Comparison of ENCODE assay signal across 12 cellular contexts in the genomic region with DNA sequence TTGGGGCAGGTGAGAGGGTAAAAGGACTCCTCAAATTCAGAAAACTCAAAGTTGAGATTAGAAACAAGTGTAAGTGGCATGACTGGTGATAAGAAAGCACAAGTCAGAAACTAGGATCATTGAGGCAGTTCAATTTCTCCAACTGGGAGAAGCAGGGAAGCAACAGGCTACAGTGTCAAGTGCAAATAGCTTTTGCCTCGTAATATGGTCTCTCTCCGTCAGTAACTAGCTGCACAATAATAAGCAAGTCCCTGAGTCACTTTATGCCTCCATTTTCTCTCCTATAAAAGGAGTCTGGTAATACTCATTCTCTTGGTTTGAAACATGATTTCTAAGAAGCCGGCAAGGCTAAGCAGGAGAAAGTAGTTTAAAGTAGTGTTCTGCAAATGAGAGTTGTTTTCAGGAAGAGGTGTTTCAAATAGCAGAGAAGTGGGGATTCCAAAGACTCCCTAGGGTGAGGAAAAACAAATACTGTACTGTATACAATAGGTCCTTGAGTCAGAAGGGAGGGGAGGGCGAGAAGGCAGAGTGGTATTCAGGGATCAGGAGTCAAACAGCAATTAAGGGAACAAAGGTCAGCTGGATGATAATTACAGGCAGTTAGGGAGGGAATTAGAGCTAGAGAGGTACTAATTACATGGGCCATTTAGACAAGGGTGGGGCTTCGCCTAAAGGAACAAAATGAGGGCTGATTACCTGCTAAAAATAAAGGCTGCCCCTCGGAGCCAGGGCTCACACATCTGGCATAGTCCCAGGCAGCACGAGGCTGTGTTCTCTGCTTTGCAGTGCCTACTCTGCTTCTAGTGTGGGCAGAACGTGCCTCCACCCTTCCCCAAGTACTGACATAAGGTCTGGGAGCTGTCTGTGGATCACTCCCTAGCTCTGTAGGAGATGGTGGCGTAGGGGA.
DNase-seq lines count a peak whose midpoint lies in the region; ATAC-seq and TF ChIP-seq lines count a peak whose summit lies in the region.
"Had no signal": no experiment of that assay in that cellular context is flagged by ENCODE, and none has a peak within 500 bp of the region (broad histone marks: within the 10 kb centered on the region; RNA-seq: fewer than 3 reads in every experiment).

No MANE protein-coding gene starts in this region.

- H3K9me3 ChIP-seq in CD8-positive, alpha-beta T cell (ENCODE audit: low read length): no peaks in the 10 kb centered on the region
- H3K9me3 ChIP-seq: uterus had no signal

- CTCF ChIA-PET in CD8-positive, alpha-beta T cell (lab: Charles Lee): interaction anchor here (0.6 kb wide), 1 partner anchor 21 kb away, joined by 4 read pairs; no protein-coding TSS in a partner anchor

- TF ChIP-seq CTCF in type B pancreatic cell (conservative IDR thresholded peaks at IDR 0.05): no peak
- TF ChIP-seq CTCF in CD8-positive, alpha-beta T cell (IDR thresholded peaks at IDR 0.05): no peak

- no peaks in the 10 kb centered on the region for H3K36me3 ChIP-seq in CD8-positive, alpha-beta T cell (ENCODE audit: insufficient read depth, low read length)
- H3K36me3 ChIP-seq: uterus had no signal

- H3K27me3 Mint-ChIP-seq in type B pancreatic cell: peaks cover 41% of the 10 kb centered on the region
- H3K27me3 Mint-ChIP-seq in CD8-positive, alpha-beta T cell (ENCODE audit: low read depth): no peaks in the 10 kb centered on the region

- peaks cover 13% of the 10 kb centered on the region for H3K9me3 Mint-ChIP-seq in type B pancreatic cell
- peaks cover 2% of the 10 kb centered on the region for H3K9me3 Mint-ChIP-seq in CD8-positive, alpha-beta T cell

- H3K4me3 Mint-ChIP-seq in type B pancreatic cell: peak overlapping the region; percentile 2
- H3K4me3 Mint-ChIP-seq in CD8-positive, alpha-beta T cell: no peak overlapping the region
- H3K4me3 Mint-ChIP-seq: naive thymus-derived CD4-positive, alpha-beta T cell had no signal

- peak overlapping the region; percentile 38 for H3K27ac Mint-ChIP-seq in type B pancreatic cell
- H3K27ac Mint-ChIP-seq in CD8-positive, alpha-beta T cell: no peak overlapping the region
- H3K27ac Mint-ChIP-seq: naive thymus-derived CD4-positive, alpha-beta T cell had no signal

- ATAC-seq in Right ventricle myocardium superior (ENCODE audit: poor library complexity) (peak; percentile 67), left cardiac atrium (no peak)
- no peak for ATAC-seq in CD8-positive, alpha-beta T cell
- ATAC-seq: naive thymus-derived CD4-positive, alpha-beta T cell had no signal

- H3K4me3 ChIP-seq in CD8-positive, alpha-beta T cell (ENCODE audit: low read depth, low read length): no peak overlapping the region
- H3K4me3 ChIP-seq: SK-N-MC, uterus had no signal

- peaks cover 10% of the 10 kb centered on the region for H3K4me1 Mint-ChIP-seq in type B pancreatic cell (ENCODE audit: unreplicated experiment)
- H3K4me1 Mint-ChIP-seq in CD8-positive, alpha-beta T cell (ENCODE audit: low read depth): no peaks in the 10 kb centered on the region
- H3K4me1 Mint-ChIP-seq: naive thymus-derived CD4-positive, alpha-beta T cell had no signal

- H3K27ac ChIP-seq in CD8-positive, alpha-beta T cell (ENCODE audit: low read depth, low read length): no peak overlapping the region
- H3K27ac ChIP-seq: SK-N-MC, uterus had no signal

- POLR2A ChIA-PET in CD8-positive, alpha-beta T cell (lab: Charles Lee): no interaction called here

- DNase-seq in Right ventricle myocardium superior (peak; percentile 39), left cardiac atrium (no peak), NCI-H524 treated with DMSO at 0.1 percent for 48 hours (lab: John Stamatoyannopoulos, UW) (peak; percentile 58), iPS DF 19.7 (ENCODE audit: low read depth, low spot score) (peak; percentile 20), type B pancreatic cell (ENCODE audit: extremely low spot score, unreplicated experiment) (no peak), SIG-M5 (lab: John Stamatoyannopoulos, UW) (no peak)
- DNase-seq in CD8-positive, alpha-beta T cell: no peak
- DNase-seq in stimulated activated CD4-positive, alpha-beta T cell treated with anti-CD3 and anti-CD28 coated beads, Interleukin-2, amount 100 ng/mL, for 24 hours: no peak
- DNase-seq: activated CD8-positive, alpha-beta memory T cell treated with anti-CD3 and anti-CD28 coated beads for 24 hours; naive thymus-derived CD4-positive, alpha-beta T cell; uterus had no signal

- no peaks in the 10 kb centered on the region for H3K36me3 Mint-ChIP-seq in type B pancreatic cell
- H3K36me3 Mint-ChIP-seq in CD8-positive, alpha-beta T cell: no peaks in the 10 kb centered on the region

- intact Hi-C loops in Right ventricle myocardium superior (cut with DNase I) (no loop called here), left cardiac atrium (cut with DNase I) (no loop called here)
- intact Hi-C loops in CD8-positive, alpha-beta T cell (cut with DNase I, micrococcal nuclease): no loop called here

- no peaks in the 10 kb centered on the region for H3K27me3 ChIP-seq in CD8-positive, alpha-beta T cell (ENCODE audit: insufficient read depth, low read length)
- H3K27me3 ChIP-seq: uterus had no signal

- H3K4me1 ChIP-seq in CD8-positive, alpha-beta T cell (ENCODE audit: insufficient read depth, low read length): no peaks in the 10 kb centered on the region
- H3K4me1 ChIP-seq: uterus had no signal

Comparison
In these comparisons a context has a peak if more than half of its experiments do, and no peak if none do; other contexts are left out.
1. DNase-seq: peak in Right ventricle myocardium superior (single experiment), NCI-H524 treated with DMSO at 0.1 percent for 48 hours (single experiment) and iPS DF 19.7 (single experiment); none in left cardiac atrium (single experiment), type B pancreatic cell (single experiment), CD8-positive, alpha-beta T cell (0 of 7), stimulated activated CD4-positive, alpha-beta T cell treated with anti-CD3 and anti-CD28 coated beads, Interleukin-2, amount 100 ng/mL, for 24 hours (0 of 2) and SIG-M5 (single experiment).